In the genomic region with DNA sequence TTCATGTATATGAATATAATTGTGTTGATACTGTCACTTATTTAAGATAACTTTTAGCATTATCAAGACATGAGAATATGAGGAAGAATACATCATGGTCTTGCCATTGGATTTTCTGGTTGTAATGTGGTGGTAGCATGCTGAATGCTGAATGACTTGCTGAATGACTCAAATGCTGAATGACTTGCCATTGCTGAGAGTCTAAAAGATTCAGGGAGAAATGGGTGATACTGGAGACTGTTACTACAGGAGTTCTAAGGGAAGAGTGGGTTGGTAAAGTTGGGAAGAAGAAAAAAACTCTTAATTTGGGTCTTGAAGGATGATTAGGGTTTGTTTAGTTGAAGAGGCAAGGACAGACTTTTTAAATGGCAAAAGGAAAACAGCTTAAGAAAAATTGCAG, we compare ENCODE assay signal across 1 cellular context.
TF ChIP-seq lines count a peak whose summit lies in the region.

No MANE protein-coding gene starts in this region.

TF ChIP-seq in K562, 482 proteins besides CTCF, POLR2A, EP300 and RAD21 (continued from another document):
- TF ChIP-seq, protein P1, sequence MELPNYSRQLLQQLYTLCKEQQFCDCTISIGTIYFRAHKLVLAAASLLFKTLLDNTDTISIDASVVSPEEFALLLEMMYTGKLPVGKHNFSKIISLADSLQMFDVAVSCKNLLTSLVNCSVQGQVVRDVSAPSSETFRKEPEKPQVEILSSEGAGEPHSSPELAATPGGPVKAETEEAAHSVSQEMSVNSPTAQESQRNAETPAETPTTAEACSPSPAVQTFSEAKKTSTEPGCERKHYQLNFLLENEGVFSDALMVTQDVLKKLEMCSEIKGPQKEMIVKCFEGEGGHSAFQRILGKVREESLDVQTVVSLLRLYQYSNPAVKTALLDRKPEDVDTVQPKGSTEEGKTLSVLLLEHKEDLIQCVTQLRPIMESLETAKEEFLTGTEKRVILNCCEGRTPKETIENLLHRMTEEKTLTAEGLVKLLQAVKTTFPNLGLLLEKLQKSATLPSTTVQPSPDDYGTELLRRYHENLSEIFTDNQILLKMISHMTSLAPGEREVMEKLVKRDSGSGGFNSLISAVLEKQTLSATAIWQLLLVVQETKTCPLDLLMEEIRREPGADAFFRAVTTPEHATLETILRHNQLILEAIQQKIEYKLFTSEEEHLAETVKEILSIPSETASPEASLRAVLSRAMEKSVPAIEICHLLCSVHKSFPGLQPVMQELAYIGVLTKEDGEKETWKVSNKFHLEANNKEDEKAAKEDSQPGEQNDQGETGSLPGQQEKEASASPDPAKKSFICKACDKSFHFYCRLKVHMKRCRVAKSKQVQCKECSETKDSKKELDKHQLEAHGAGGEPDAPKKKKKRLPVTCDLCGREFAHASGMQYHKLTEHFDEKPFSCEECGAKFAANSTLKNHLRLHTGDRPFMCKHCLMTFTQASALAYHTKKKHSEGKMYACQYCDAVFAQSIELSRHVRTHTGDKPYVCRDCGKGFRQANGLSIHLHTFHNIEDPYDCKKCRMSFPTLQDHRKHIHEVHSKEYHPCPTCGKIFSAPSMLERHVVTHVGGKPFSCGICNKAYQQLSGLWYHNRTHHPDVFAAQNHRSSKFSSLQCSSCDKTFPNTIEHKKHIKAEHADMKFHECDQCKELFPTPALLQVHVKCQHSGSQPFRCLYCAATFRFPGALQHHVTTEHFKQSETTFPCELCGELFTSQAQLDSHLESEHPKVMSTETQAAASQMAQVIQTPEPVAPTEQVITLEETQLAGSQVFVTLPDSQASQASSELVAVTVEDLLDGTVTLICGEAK (IDR thresholded peaks at IDR 0.05): 0 out of 2 replicates have a peak, but pooled peaks have one; percentile 11
- TF ChIP-seq, protein P1 (CRISPR knock-in tag; IDR thresholded peaks at IDR 0.05): no peak
- TF ChIP-seq, protein P2, sequence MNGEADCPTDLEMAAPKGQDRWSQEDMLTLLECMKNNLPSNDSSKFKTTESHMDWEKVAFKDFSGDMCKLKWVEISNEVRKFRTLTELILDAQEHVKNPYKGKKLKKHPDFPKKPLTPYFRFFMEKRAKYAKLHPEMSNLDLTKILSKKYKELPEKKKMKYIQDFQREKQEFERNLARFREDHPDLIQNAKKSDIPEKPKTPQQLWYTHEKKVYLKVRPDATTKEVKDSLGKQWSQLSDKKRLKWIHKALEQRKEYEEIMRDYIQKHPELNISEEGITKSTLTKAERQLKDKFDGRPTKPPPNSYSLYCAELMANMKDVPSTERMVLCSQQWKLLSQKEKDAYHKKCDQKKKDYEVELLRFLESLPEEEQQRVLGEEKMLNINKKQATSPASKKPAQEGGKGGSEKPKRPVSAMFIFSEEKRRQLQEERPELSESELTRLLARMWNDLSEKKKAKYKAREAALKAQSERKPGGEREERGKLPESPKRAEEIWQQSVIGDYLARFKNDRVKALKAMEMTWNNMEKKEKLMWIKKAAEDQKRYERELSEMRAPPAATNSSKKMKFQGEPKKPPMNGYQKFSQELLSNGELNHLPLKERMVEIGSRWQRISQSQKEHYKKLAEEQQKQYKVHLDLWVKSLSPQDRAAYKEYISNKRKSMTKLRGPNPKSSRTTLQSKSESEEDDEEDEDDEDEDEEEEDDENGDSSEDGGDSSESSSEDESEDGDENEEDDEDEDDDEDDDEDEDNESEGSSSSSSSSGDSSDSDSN (IDR thresholded peaks at IDR 0.05; ENCODE audit: borderline replicate concordance in 1 of 2, low read depth in 2 of 2, low read length in 2 of 2): no peak
- no peak for TF ChIP-seq SMARCC2 (IDR thresholded peaks at IDR 0.05; ENCODE audit: low read depth)
- TF ChIP-seq NFE2 (IDR thresholded peaks at IDR 0.05; ENCODE audit: low read depth): peak; percentile 79
- no peak for TF ChIP-seq RB1 (IDR thresholded peaks at IDR 0.05; ENCODE audit: low read depth)
- peak; percentile 13; the same call in 1 of the 2 replicates for TF ChIP-seq SMARCA4 (IDR thresholded peaks at IDR 0.05)
- TF ChIP-seq EHMT2 (IDR thresholded peaks at IDR 0.05): peak; percentile 60; the same call in 1 of the 2 replicates
- peak; percentile 84 for TF ChIP-seq ZNF316 (IDR thresholded peaks at IDR 0.05)
- TF ChIP-seq FOSL1 (tag; conservative IDR thresholded peaks at IDR 0.05): peak; percentile 43; the same call in 1 of the 2 replicates
- TF ChIP-seq, protein P3, sequence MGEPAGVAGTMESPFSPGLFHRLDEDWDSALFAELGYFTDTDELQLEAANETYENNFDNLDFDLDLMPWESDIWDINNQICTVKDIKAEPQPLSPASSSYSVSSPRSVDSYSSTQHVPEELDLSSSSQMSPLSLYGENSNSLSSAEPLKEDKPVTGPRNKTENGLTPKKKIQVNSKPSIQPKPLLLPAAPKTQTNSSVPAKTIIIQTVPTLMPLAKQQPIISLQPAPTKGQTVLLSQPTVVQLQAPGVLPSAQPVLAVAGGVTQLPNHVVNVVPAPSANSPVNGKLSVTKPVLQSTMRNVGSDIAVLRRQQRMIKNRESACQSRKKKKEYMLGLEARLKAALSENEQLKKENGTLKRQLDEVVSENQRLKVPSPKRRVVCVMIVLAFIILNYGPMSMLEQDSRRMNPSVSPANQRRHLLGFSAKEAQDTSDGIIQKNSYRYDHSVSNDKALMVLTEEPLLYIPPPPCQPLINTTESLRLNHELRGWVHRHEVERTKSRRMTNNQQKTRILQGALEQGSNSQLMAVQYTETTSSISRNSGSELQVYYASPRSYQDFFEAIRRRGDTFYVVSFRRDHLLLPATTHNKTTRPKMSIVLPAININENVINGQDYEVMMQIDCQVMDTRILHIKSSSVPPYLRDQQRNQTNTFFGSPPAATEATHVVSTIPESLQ (CRISPR knock-in tag; IDR thresholded peaks at IDR 0.05): no peak
- TF ChIP-seq MAFG (tag; conservative IDR thresholded peaks at IDR 0.05): peak; percentile 78
- TF ChIP-seq, protein P4, sequence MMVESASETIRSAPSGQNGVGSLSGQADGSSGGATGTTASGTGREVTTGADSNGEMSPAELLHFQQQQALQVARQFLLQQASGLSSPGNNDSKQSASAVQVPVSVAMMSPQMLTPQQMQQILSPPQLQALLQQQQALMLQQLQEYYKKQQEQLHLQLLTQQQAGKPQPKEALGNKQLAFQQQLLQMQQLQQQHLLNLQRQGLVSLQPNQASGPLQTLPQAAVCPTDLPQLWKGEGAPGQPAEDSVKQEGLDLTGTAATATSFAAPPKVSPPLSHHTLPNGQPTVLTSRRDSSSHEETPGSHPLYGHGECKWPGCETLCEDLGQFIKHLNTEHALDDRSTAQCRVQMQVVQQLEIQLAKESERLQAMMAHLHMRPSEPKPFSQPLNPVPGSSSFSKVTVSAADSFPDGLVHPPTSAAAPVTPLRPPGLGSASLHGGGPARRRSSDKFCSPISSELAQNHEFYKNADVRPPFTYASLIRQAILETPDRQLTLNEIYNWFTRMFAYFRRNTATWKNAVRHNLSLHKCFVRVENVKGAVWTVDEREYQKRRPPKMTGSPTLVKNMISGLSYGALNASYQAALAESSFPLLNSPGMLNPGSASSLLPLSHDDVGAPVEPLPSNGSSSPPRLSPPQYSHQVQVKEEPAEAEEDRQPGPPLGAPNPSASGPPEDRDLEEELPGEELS (CRISPR knock-in tag; IDR thresholded peaks at IDR 0.05; ENCODE audit: borderline replicate concordance): no peak
- TF ChIP-seq, protein P5, sequence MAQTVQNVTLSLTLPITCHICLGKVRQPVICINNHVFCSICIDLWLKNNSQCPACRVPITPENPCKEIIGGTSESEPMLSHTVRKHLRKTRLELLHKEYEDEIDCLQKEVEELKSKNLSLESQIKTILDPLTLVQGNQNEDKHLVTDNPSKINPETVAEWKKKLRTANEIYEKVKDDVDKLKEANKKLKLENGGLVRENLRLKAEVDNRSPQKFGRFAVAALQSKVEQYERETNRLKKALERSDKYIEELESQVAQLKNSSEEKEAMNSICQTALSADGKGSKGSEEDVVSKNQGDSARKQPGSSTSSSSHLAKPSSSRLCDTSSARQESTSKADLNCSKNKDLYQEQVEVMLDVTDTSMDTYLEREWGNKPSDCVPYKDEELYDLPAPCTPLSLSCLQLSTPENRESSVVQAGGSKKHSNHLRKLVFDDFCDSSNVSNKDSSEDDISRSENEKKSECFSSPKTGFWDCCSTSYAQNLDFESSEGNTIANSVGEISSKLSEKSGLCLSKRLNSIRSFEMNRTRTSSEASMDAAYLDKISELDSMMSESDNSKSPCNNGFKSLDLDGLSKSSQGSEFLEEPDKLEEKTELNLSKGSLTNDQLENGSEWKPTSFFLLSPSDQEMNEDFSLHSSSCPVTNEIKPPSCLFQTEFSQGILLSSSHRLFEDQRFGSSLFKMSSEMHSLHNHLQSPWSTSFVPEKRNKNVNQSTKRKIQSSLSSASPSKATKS (CRISPR knock-in tag; IDR thresholded peaks at IDR 0.05): no peak
- TF ChIP-seq, protein P6, sequence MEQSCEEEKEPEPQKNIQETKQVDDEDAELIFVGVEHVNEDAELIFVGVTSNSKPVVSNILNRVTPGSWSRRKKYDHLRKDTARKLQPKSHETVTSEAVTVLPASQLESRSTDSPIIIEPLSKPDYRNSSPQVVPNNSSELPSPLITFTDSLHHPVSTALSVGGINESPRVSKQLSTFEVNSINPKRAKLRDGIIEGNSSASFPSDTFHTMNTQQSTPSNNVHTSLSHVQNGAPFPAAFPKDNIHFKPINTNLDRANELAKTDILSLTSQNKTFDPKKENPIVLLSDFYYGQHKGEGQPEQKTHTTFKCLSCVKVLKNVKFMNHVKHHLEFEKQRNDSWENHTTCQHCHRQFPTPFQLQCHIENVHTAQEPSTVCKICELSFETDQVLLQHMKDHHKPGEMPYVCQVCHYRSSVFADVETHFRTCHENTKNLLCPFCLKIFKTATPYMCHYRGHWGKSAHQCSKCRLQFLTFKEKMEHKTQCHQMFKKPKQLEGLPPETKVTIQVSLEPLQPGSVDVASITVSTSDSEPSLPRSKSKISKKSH (CRISPR knock-in tag; IDR thresholded peaks at IDR 0.05): no peak
